8 cellular contexts compared by ENCODE assay signal in genomic region chr1:88891318-88892145, GRCh38. TPM values are rescaled to one million over a fixed set of nuclear protein-coding genes. Genes with fewer than 3 reads are reported as not detected.
DNase-seq lines count a peak whose midpoint lies in the region; ATAC-seq and TF ChIP-seq lines count a peak whose summit lies in the region.

TSS of gene GTF2B (minus strand) at chr1:88891567. CDS start at chr1:88891499, 68 bp downstream.

- no peaks in the 10 kb centered on the region for H3K27me3 ChIP-seq in prostate gland (replicated peaks; ENCODE audit: insufficient read depth)

- H3K4me3 ChIP-seq in prostate gland (peak within 1 kb of the TSS; percentile 87 to 93), urinary bladder (ENCODE audit: low read depth, low read length) (peak within 1 kb of the TSS; percentile 83)

- TF ChIP-seq POLR2A in prostate gland (IDR thresholded peaks at IDR 0.05), result peak; percentile 76

- H3K36me3 ChIP-seq in prostate gland (no peaks in the 10 kb centered on the region), urinary bladder (ENCODE audit: insufficient read depth) (no peaks in the 10 kb centered on the region)

- H3K4me3 Mint-ChIP-seq in T-helper 17 cell, result peak within 1 kb of the TSS; percentile 94

- H3K4me1 Mint-ChIP-seq in T-helper 17 cell, result peaks cover 43% of the 10 kb centered on the region

- H3K4me1 ChIP-seq in prostate gland (replicated peaks) (no peaks in the 10 kb centered on the region), urinary bladder (ENCODE audit: insufficient read depth) (no peaks in the 10 kb centered on the region)

- TF ChIP-seq CTCF in GM13977 (IDR thresholded peaks at IDR 0.05; ENCODE audit: extremely low read depth, insufficient read depth, missing control alignments) (no peak), prostate gland (IDR thresholded peaks at IDR 0.05) (peak in 2 of 4 experiments; percentile 23 to 29)

- DNase-seq in GM13977 (ENCODE audit: low spot score), result peak; percentile 81
- DNase-seq in NCI-H1694 treated with DMSO at 0.1 percent for 48 hours (lab: John Stamatoyannopoulos, UW), result peak; percentile 95
- DNase-seq in T-helper 17 cell, result peak; percentile 81 to 92 (median 87)
- peak; percentile 27 to 95 (median 84) for DNase-seq in amygdala (lab: John Stamatoyannopoulos, UW)
- peak; percentile 91 for DNase-seq in left ventricle myocardium superior
- peak; percentile 94 for DNase-seq in prostate gland (ENCODE audit: low spot score)

- intact Hi-C loops in left ventricle myocardium superior (cut with micrococcal nuclease), result no loop called here
- intact Hi-C loops in prostate gland (cut with DNase I), result loop anchor here (5.0 kb wide), 1 partner anchor 204 kb away; no protein-coding TSS in a partner anchor

- H3K27ac ChIP-seq in prostate gland, result peak within 1 kb of the TSS; percentile 89 to 95
- H3K27ac ChIP-seq in urinary bladder (ENCODE audit: low read depth), result peak within 1 kb of the TSS; percentile 96

- H3K36me3 Mint-ChIP-seq in T-helper 17 cell (ENCODE audit: low read depth), result peaks cover 8% of the 10 kb centered on the region

- ATAC-seq in HG02884 (IDR thresholded peaks at IDR 0.05; ENCODE audit: unreplicated experiment) (peak; percentile 82), T-helper 17 cell (peak; percentile 89), left ventricle myocardium superior (peak; percentile 96)

- no peaks in the 10 kb centered on the region for H3K9me3 ChIP-seq in T-helper 17 cell (ENCODE audit: control insufficient read depth, low read length, poor library complexity, severe bottlenecking)
- H3K9me3 ChIP-seq in prostate gland, result no peaks in the 10 kb centered on the region

- under 1% methylated on average over 34 of the region's 51 CpGs for WGBS in prostate gland
- under 1% methylated on average over 51 of the region's 51 CpGs for WGBS in urinary bladder

- H3K27ac Mint-ChIP-seq in T-helper 17 cell, result peak within 1 kb of the TSS; percentile 94

- in situ Hi-C loops in GM13977 (cut with MboI; ENCODE audit: low pct_unique_long_range_greater_than_20kb, low sequenced_read_pairs, unreplicated experiment), result no loop called here

- no peaks in the 10 kb centered on the region for H3K27me3 Mint-ChIP-seq in T-helper 17 cell

RNA-seq across cellular contexts. Expression of gene GTF2B, which starts in this region (rescaled TPM):
- 10 to 100 TPM; 62.9 to 69.4 TPM for total RNA-seq in T-helper 17 cell
- total RNA-seq in left ventricle myocardium superior, result 13.3 TPM
- 10 to 100 TPM; 29.8 to 34.0 TPM for total RNA-seq in prostate gland
- total RNA-seq in urinary bladder, result 67.9 TPM
- 26.4 TPM for polyA plus RNA-seq in urinary bladder

Comparison
In these comparisons a context has a peak if more than half of its experiments do, and no peak if none do; other contexts are left out.
1. Peak in every context shown above with its lines: DNase-seq, ATAC-seq, H3K4me3 ChIP-seq and H3K27ac ChIP-seq.